ENCODE assay signal across 12 cellular contexts in genomic region chr15:98684441-98684840, GRCh38. TPM values are rescaled to one million over a fixed set of nuclear protein-coding genes. Genes with fewer than 3 reads are reported as not detected.
DNase-seq lines count a peak whose midpoint lies in the region; ATAC-seq and TF ChIP-seq lines count a peak whose summit lies in the region.
"Had no signal": no experiment of that assay in that cellular context is flagged by ENCODE, and none has a peak within 500 bp of the region (broad histone marks: within the 10 kb centered on the region; RNA-seq: fewer than 3 reads in every experiment).

No MANE protein-coding gene starts in this region.

- no peaks in the 10 kb centered on the region for H3K27me3 ChIP-seq in H9 (ENCODE audit: insufficient read depth, low read length)
- no peaks in the 10 kb centered on the region for H3K27me3 ChIP-seq in Panc1 (ENCODE audit: control insufficient read depth, insufficient read depth, low read length)
- H3K27me3 ChIP-seq in suprapubic skin = no peaks in the 10 kb centered on the region
- H3K27me3 ChIP-seq: neural progenitor cell had no signal

- H3T11ph ChIP-seq in H9 (ENCODE audit: low read length) = no peak overlapping the region

- H3K4me1 ChIP-seq in H9 (ENCODE audit: insufficient read depth, low read length) = peaks cover 28% of the 10 kb centered on the region
- H3K4me1 ChIP-seq in Panc1 (ENCODE audit: control insufficient read depth, insufficient read depth, low read length) = peaks cover 54% of the 10 kb centered on the region
- H3K4me1 ChIP-seq in suprapubic skin = peaks cover 40% of the 10 kb centered on the region

- no peak overlapping the region for H2BK5ac ChIP-seq in H9 (ENCODE audit: insufficient read length, low read length)

- TF ChIP-seq CTCF in H9 (conservative IDR thresholded peaks at IDR 0.05) (no peak), Panc1 (IDR thresholded peaks at IDR 0.05) (no peak), foreskin fibroblast (IDR thresholded peaks at IDR 0.05; ENCODE audit: low read depth, low read length) (no peak), suprapubic skin (IDR thresholded peaks at IDR 0.05) (no peak)

- H3K27me3 Mint-ChIP-seq in H9 (ENCODE audit: low read depth) = no peaks in the 10 kb centered on the region

- peaks cover 63 to 66% of the 10 kb centered on the region in 2 experiments for H3K4me1 Mint-ChIP-seq in H9

- H3K23me2 ChIP-seq in H9 (ENCODE audit: insufficient read length, low read depth, low read length, poor library complexity, severe bottlenecking) = no peaks in the 10 kb centered on the region

- no peaks in the 10 kb centered on the region for H3K9me3 ChIP-seq in H9 (ENCODE audit: control insufficient read depth, low read depth, low read length)
- no peaks in the 10 kb centered on the region for H3K9me3 ChIP-seq in Panc1 (ENCODE audit: control insufficient read depth, insufficient read depth, low read depth, low read length)
- H3K9me3 ChIP-seq in suprapubic skin = no peaks in the 10 kb centered on the region

- no peaks in the 10 kb centered on the region for H3K9me3 Mint-ChIP-seq in H9

- no peak overlapping the region for H4K91ac ChIP-seq in H9 (ENCODE audit: insufficient read length, low read depth, low read length)

- WGBS in H9 (ENCODE audit: extremely low coverage, insufficient read length, low lambda C conversion rate) = no CpG with 5 or more reads among the region's 5 CpGs
- 21% methylated on average over 5 of the region's 5 CpGs for WGBS in suprapubic skin

- H3K36me3 ChIP-seq in Panc1 (ENCODE audit: control insufficient read depth, insufficient read depth, low read length) = no peaks in the 10 kb centered on the region
- no peaks in the 10 kb centered on the region for H3K36me3 ChIP-seq in suprapubic skin
- H3K36me3 ChIP-seq: neural progenitor cell had no signal

- H3K9ac ChIP-seq in H9 (ENCODE audit: extremely low read depth, insufficient read length, low read length) = no peak overlapping the region
- H3K9ac ChIP-seq: neural progenitor cell had no signal

- no peak overlapping the region for H2BK20ac ChIP-seq in H9 (ENCODE audit: low read depth, low read length, poor library complexity, severe bottlenecking)

- ATAC-seq in Panc1 (no peak), HG02759 (IDR thresholded peaks at IDR 0.05; ENCODE audit: unreplicated experiment) (no peak), HG03159 (IDR thresholded peaks at IDR 0.05; ENCODE audit: unreplicated experiment) (no peak)

- H3K79me2 ChIP-seq in H9 (ENCODE audit: insufficient read depth, low read length) = peaks cover 74% of the 10 kb centered on the region

- in situ Hi-C loops in Panc1 (cut with HindIII; ENCODE audit: low pct_unique_long_range_greater_than_20kb, low sequenced_read_pairs) = no loop called here

- H3K4me3 ChIP-seq in Panc1 (ENCODE audit: low read depth in 2 of 2, low read length in 2 of 2) = no peak overlapping the region
- no peak overlapping the region for H3K4me3 ChIP-seq in foreskin fibroblast (ENCODE audit: low read depth in 1 of 2, low read length in 2 of 2)
- no peak overlapping the region for H3K4me3 ChIP-seq in suprapubic skin
- H3K4me3 ChIP-seq: neural progenitor cell had no signal

- no peak overlapping the region for H3K23ac ChIP-seq in H9 (ENCODE audit: insufficient read length, low read depth, low read length)

- TF ChIP-seq EP300 in suprapubic skin (IDR thresholded peaks at IDR 0.05) = no peak

- H3K14ac ChIP-seq in H9 (ENCODE audit: insufficient read depth, low read length) = no peak overlapping the region

- no peak overlapping the region for H3K4me2 ChIP-seq in H9 (ENCODE audit: insufficient read depth, insufficient read length, low read length)

- no peak overlapping the region for H2AFZ ChIP-seq in H9 (ENCODE audit: low read length)
- H2AFZ ChIP-seq: neural progenitor cell had no signal

- no peaks in the 10 kb centered on the region for H4K20me1 ChIP-seq in H9 (ENCODE audit: control insufficient read depth, insufficient read depth, insufficient read length)

- H4K5ac ChIP-seq in H9 (ENCODE audit: insufficient read length, low read depth, low read length) = no peak overlapping the region

- H3K56ac ChIP-seq in H9 (ENCODE audit: insufficient read length, low read depth, low read length) = no peak overlapping the region

- TF ChIP-seq POLR2A in suprapubic skin (IDR thresholded peaks at IDR 0.05) = no peak

- intact Hi-C loops in Panc1 (cut with micrococcal nuclease; ENCODE audit: unreplicated experiment) = no loop called here

- no peak overlapping the region for H2BK15ac ChIP-seq in H9 (ENCODE audit: low read depth, low read length)

- H3K27ac ChIP-seq in H9 (ENCODE audit: insufficient read length, low read depth, low read length) (no peak overlapping the region), Panc1 (ENCODE audit: low read length) (peak overlapping the region; percentile 48; the same call in 1 of the 2 replicates), suprapubic skin (no peak overlapping the region)
- H3K27ac ChIP-seq: neural progenitor cell had no signal

- CTCF ChIA-PET in Panc1 (lab: Charles Lee) = interaction anchor here (0.6 to 0.9 kb wide), 2 partner anchors 25 to 33 kb away, joined by 3 read pairs; no protein-coding TSS in a partner anchor

- no peak overlapping the region for H2AK5ac ChIP-seq in H9 (ENCODE audit: insufficient read length, low read length)

- no peak overlapping the region for H2BK12ac ChIP-seq in H9 (ENCODE audit: insufficient read length, low read depth, low read length)

- POLR2A ChIA-PET in Panc1 (lab: Charles Lee) = interaction anchor here (0.7 kb wide), 2 partner anchors 27 to 123 kb away, joined by 3 to 14 read pairs; no protein-coding TSS in a partner anchor

- no peak overlapping the region for H3K4ac ChIP-seq in H9 (ENCODE audit: low read depth, low read length)

- no TSS peak for BruUV-seq in Panc1 (replicated peaks; lab: Mats Ljungman, UMichigan)

- no peak overlapping the region for H3K4me3 Mint-ChIP-seq in H9
- H3K4me3 Mint-ChIP-seq: neural progenitor cell had no signal

- H3K18ac ChIP-seq in H9 (ENCODE audit: insufficient read length, low read depth, low read length) = no peak overlapping the region

- peaks cover 9% of the 10 kb centered on the region for H3K79me1 ChIP-seq in H9 (ENCODE audit: insufficient read depth, low read depth, low read length, poor library complexity, severe bottlenecking)

- H4K8ac ChIP-seq in H9 (replicated peaks; ENCODE audit: insufficient read length, low read depth, low read length) = no peak overlapping the region

- no peaks in the 10 kb centered on the region; a peak in 1 of 7 replicates for H3K36me3 Mint-ChIP-seq in H9 (ENCODE audit: insufficient read depth in 1 of 3, low read depth in 3 of 3)

- H2BK120ac ChIP-seq in H9 (ENCODE audit: low read depth, low read length, poor library complexity, severe bottlenecking) = no peak overlapping the region

- H3K27ac Mint-ChIP-seq in H9 = peak overlapping the region in 2 of 3 experiments; percentile 67 to 78; a peak in 3 of 7 replicates
- H3K27ac Mint-ChIP-seq: neural progenitor cell had no signal

- DNase-seq in H9 (no peak), Panc1 (ENCODE audit: low read depth, low spot score) (no peak), foreskin fibroblast (peak; percentile 61 to 81), stromal cell of bone marrow (ENCODE audit: low read depth) (peak; percentile 76), suprapubic skin (ENCODE audit: low spot score in 2 of 2) (no peak)
- no peak for DNase-seq in effector CD8-positive, alpha-beta T cell (lab: John Stamatoyannopoulos, UW)
- DNase-seq: activated T-cell treated with anti-CD3 and anti-CD28 coated beads for 4 hours, DMS79 treated with DMSO at 0.1 percent for 48 hours, T-helper 2 cell had no signal

RNA-seq across cellular contexts. Expression of gene IGF1R, which starts 36.1 kb away (rescaled TPM):
- total RNA-seq in H9 (2021) (70.0 and 73.3 TPM in 2 replicates), Panc1 (2021; ENCODE audit: unreplicated experiment) (77.1 TPM), suprapubic skin (100 to 1,000 TPM in 2 of 4 donors, 10 to 100 TPM in 2; 87.8 to 173 (median 107) TPM)
- 38.0 TPM for polyA plus RNA-seq in Panc1 (2012; ENCODE audit: insufficient read length)

Comparison
In these comparisons a context has a peak if more than half of its experiments do, and no peak if none do; other contexts are left out.
1. DNase-seq: peak in foreskin fibroblast (2 of 2) and stromal cell of bone marrow (single experiment); none in H9 (single experiment), Panc1 (single experiment), suprapubic skin (0 of 2) and effector CD8-positive, alpha-beta T cell (single experiment).